ENCODE assay signal across 1 cellular context in genomic region chr22:23080542-23081290, GRCh38.
A peak's percentile ranks its signal among the peaks of the same experiment; 100 is the strongest.
TF ChIP-seq lines count a peak whose summit lies in the region.

No MANE protein-coding gene starts in this region.

TF ChIP-seq in K562, 482 proteins besides CTCF, POLR2A, EP300 and RAD21 (continued from another document and continues in another):
- TF ChIP-seq ZNF766 (CRISPR knock-in tag; conservative IDR thresholded peaks at IDR 0.05) (no peak), ZNF695 (CRISPR knock-in tag; IDR thresholded peaks at IDR 0.05) (no peak), NFE2 (IDR thresholded peaks at IDR 0.05; ENCODE audit: low read depth) (peak; percentile 76), SIN3A (IDR thresholded peaks at IDR 0.05; ENCODE audit: borderline replicate concordance in 2 of 2, control insufficient read depth in 1 of 2, low read depth in 2 of 2, low read length in 2 of 2) (no peak), E2F1 (CRISPR knock-in tag; IDR thresholded peaks at IDR 0.05) (peak; percentile 48; the same call in 1 of the 2 replicates), ZNF518B (CRISPR knock-in tag; IDR thresholded peaks at IDR 0.05) (no peak), HDAC6 (IDR thresholded peaks at IDR 0.05; ENCODE audit: low read depth, low read length) (no peak), GTF3C2 (IDR thresholded peaks at IDR 0.05; ENCODE audit: borderline replicate concordance, extremely low read depth, insufficient read length) (no peak), GTF2F1 (IDR thresholded peaks at IDR 0.05; ENCODE audit: low read depth, low read length) (no peak), ZNF778 (CRISPR knock-in tag; IDR thresholded peaks at IDR 0.05) (no peak), UBTF (IDR thresholded peaks at IDR 0.05; ENCODE audit: borderline replicate concordance in 1 of 2, low read depth in 2 of 2, low read length in 2 of 2) (0 out of 4 replicates have a peak, but pooled peaks of 1 of the 2 experiments have one; percentile 52), NR3C1 (CRISPR knock-in tag; IDR thresholded peaks at IDR 0.05) (no peak), XRCC3 (IDR thresholded peaks at IDR 0.05) (no peak), CHD2 (IDR thresholded peaks at IDR 0.05; ENCODE audit: low read depth, low read length) (0 out of 2 replicates have a peak, but pooled peaks have one; percentile 40), ZKSCAN3 (CRISPR knock-in tag; IDR thresholded peaks at IDR 0.05) (no peak), SMAD2 (IDR thresholded peaks at IDR 0.05; ENCODE audit: low read depth, low read length) (peak; percentile 55; the same call in 1 of the 2 replicates), RFX5 (IDR thresholded peaks at IDR 0.05; ENCODE audit: low read depth, low read length) (no peak), SRSF9 (IDR thresholded peaks at IDR 0.05; ENCODE audit: borderline replicate concordance, low read depth, low read length) (no peak), SREBF2 (CRISPR knock-in tag; IDR thresholded peaks at IDR 0.05) (no peak), MED1 (CRISPR knock-in tag; IDR thresholded peaks at IDR 0.05; ENCODE audit: borderline replicate concordance) (no peak), POU5F1 (IDR thresholded peaks at IDR 0.05; ENCODE audit: borderline replicate concordance, low read depth, low read length, partially characterized antibody) (peak; percentile 12), CC2D1A (IDR thresholded peaks at IDR 0.05) (no peak), LCOR (CRISPR knock-in tag; IDR thresholded peaks at IDR 0.05) (no peak), NFYB (IDR thresholded peaks at IDR 0.05; ENCODE audit: extremely low read depth, insufficient read length) (no peak), DDX20 (tag; IDR thresholded peaks at IDR 0.05; ENCODE audit: low read depth) (no peak), SIRT6 (IDR thresholded peaks at IDR 0.05; ENCODE audit: low read depth, low read length) (no peak), CEBPG (CRISPR knock-in tag; IDR thresholded peaks at IDR 0.05) (no peak), CEBPG (tag; conservative IDR thresholded peaks at IDR 0.05 in 1 of 2, IDR thresholded peaks at IDR 0.05 in 1 of 2) (no peak), LEF1 (IDR thresholded peaks at IDR 0.05) (no peak), RBM17 (IDR thresholded peaks at IDR 0.05; ENCODE audit: borderline replicate concordance, low read depth, low read length) (no peak), MAFG (tag; conservative IDR thresholded peaks at IDR 0.05) (no peak), EGR1 (conservative IDR thresholded peaks at IDR 0.05) (no peak), BCOR (IDR thresholded peaks at IDR 0.05) (no peak), MAFF (IDR thresholded peaks at IDR 0.05; ENCODE audit: low read length) (peak; percentile 40), TAF1 (IDR thresholded peaks at IDR 0.05; ENCODE audit: control insufficient read depth, extremely low read depth, insufficient read depth, low read length, severe bottlenecking) (no peak), SMARCA5 (IDR thresholded peaks at IDR 0.05) (no peak), CBX8 (IDR thresholded peaks at IDR 0.05; ENCODE audit: borderline replicate concordance, extremely low read depth, low read depth, low read length, poor library complexity, severe bottlenecking) (no peak), RB1 (IDR thresholded peaks at IDR 0.05; ENCODE audit: low read depth) (peak; percentile 55; the same call in 1 of the 2 replicates)
- TF ChIP-seq, protein P1, sequence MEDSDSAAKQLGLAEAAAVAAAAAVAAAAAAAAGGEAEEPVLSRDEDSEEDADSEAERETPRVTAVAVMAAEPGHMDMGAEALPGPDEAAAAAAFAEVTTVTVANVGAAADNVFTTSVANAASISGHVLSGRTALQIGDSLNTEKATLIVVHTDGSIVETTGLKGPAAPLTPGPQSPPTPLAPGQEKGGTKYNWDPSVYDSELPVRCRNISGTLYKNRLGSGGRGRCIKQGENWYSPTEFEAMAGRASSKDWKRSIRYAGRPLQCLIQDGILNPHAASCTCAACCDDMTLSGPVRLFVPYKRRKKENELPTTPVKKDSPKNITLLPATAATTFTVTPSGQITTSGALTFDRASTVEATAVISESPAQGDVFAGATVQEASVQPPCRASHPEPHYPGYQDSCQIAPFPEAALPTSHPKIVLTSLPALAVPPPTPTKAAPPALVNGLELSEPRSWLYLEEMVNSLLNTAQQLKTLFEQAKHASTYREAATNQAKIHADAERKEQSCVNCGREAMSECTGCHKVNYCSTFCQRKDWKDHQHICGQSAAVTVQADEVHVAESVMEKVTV (CRISPR knock-in tag; IDR thresholded peaks at IDR 0.05), result no peak
- TF ChIP-seq, protein P2, sequence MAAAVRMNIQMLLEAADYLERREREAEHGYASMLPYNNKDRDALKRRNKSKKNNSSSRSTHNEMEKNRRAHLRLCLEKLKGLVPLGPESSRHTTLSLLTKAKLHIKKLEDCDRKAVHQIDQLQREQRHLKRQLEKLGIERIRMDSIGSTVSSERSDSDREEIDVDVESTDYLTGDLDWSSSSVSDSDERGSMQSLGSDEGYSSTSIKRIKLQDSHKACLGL (CRISPR knock-in tag; IDR thresholded peaks at IDR 0.05; ENCODE audit: borderline replicate concordance, poor library complexity, severe bottlenecking), result peak; percentile 4
- TF ChIP-seq, protein P3, sequence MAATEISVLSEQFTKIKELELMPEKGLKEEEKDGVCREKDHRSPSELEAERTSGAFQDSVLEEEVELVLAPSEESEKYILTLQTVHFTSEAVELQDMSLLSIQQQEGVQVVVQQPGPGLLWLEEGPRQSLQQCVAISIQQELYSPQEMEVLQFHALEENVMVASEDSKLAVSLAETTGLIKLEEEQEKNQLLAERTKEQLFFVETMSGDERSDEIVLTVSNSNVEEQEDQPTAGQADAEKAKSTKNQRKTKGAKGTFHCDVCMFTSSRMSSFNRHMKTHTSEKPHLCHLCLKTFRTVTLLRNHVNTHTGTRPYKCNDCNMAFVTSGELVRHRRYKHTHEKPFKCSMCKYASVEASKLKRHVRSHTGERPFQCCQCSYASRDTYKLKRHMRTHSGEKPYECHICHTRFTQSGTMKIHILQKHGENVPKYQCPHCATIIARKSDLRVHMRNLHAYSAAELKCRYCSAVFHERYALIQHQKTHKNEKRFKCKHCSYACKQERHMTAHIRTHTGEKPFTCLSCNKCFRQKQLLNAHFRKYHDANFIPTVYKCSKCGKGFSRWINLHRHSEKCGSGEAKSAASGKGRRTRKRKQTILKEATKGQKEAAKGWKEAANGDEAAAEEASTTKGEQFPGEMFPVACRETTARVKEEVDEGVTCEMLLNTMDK (IDR thresholded peaks at IDR 0.05; ENCODE audit: borderline replicate concordance, insufficient read depth, low read depth, low read length, poor library complexity, severe bottlenecking), result peak; percentile 5
- TF ChIP-seq, protein P4, sequence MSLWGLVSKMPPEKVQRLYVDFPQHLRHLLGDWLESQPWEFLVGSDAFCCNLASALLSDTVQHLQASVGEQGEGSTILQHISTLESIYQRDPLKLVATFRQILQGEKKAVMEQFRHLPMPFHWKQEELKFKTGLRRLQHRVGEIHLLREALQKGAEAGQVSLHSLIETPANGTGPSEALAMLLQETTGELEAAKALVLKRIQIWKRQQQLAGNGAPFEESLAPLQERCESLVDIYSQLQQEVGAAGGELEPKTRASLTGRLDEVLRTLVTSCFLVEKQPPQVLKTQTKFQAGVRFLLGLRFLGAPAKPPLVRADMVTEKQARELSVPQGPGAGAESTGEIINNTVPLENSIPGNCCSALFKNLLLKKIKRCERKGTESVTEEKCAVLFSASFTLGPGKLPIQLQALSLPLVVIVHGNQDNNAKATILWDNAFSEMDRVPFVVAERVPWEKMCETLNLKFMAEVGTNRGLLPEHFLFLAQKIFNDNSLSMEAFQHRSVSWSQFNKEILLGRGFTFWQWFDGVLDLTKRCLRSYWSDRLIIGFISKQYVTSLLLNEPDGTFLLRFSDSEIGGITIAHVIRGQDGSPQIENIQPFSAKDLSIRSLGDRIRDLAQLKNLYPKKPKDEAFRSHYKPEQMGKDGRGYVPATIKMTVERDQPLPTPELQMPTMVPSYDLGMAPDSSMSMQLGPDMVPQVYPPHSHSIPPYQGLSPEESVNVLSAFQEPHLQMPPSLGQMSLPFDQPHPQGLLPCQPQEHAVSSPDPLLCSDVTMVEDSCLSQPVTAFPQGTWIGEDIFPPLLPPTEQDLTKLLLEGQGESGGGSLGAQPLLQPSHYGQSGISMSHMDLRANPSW (CRISPR knock-in tag; IDR thresholded peaks at IDR 0.05), result peak; percentile 5; the same call in 1 of the 2 replicates
- TF ChIP-seq, protein P5, sequence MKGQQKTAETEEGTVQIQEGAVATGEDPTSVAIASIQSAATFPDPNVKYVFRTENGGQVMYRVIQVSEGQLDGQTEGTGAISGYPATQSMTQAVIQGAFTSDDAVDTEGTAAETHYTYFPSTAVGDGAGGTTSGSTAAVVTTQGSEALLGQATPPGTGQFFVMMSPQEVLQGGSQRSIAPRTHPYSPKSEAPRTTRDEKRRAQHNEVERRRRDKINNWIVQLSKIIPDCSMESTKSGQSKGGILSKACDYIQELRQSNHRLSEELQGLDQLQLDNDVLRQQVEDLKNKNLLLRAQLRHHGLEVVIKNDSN (CRISPR knock-in tag; IDR thresholded peaks at IDR 0.05), result no peak
